In genomic region chr10:111598433-111599059, GRCh38 we compare ENCODE assay signal across 9 cellular contexts.
DNase-seq lines count a peak whose midpoint lies in the region; ATAC-seq and TF ChIP-seq lines count a peak whose summit lies in the region.
"Had no signal": no experiment of that assay in that cellular context is flagged by ENCODE, and none has a peak within 500 bp of the region (broad histone marks: within the 10 kb centered on the region; RNA-seq: fewer than 3 reads in every experiment).

No MANE protein-coding gene starts in this region.

- H3K27me3 ChIP-seq in liver (ENCODE audit: control insufficient read depth in 4 of 4, insufficient read depth in 4 of 4, low read length in 3 of 4) = no peaks in the 10 kb centered on the region
- H3K27me3 ChIP-seq: neutrophil had no signal

- peak; percentile 95 for TF ChIP-seq CTCF in liver (IDR thresholded peaks at IDR 0.05; ENCODE audit: low read depth, low read length, missing input control)

- H3K36me3 ChIP-seq in liver (ENCODE audit: control insufficient read depth in 4 of 4, insufficient read depth in 3 of 4, low read depth in 1 of 4, low read length in 3 of 4) = no peaks in the 10 kb centered on the region
- H3K36me3 ChIP-seq: neutrophil had no signal

- no peak overlapping the region for H3K4me3 Mint-ChIP-seq in T-helper 2 cell treated with Interferon-gamma antibody and Interleukin-4, amounts not matched to agents 5 μg/mL and 100 μg/mL, for 36 hours

- H3K9ac ChIP-seq in liver (ENCODE audit: low read depth in 1 of 2, low read length in 2 of 2) = no peak overlapping the region

- WGBS in liver = 27% methylated on average over 6 of the region's 6 CpGs

- no peaks in the 10 kb centered on the region for H3K36me3 Mint-ChIP-seq in T-helper 2 cell treated with Interferon-gamma antibody and Interleukin-4, amounts not matched to agents 5 μg/mL and 100 μg/mL, for 36 hours (ENCODE audit: low read depth)

- no peaks in the 10 kb centered on the region for H3K4me1 ChIP-seq in liver (ENCODE audit: control insufficient read depth in 4 of 4, insufficient read depth in 4 of 4, low read length in 3 of 4)

- DNase-seq in NCI-H510A treated with DMSO at 0.1 percent for 48 hours (lab: John Stamatoyannopoulos, UW) (peak; percentile 36), NCI-H510A (lab: John Stamatoyannopoulos, UW) (no peak), HuH-7 (ENCODE audit: low spot score) (peak; percentile 46), cerebellum (ENCODE audit: low spot score) (peak; percentile 11)
- peak; percentile 5 for DNase-seq in T-helper 2 cell treated with Interferon-gamma antibody and Interleukin-4, amounts not matched to agents 5 μg/mL and 100 μg/mL, for 36 hours (ENCODE audit: low spot score)
- peak; percentile 0 to 9 for DNase-seq in stimulated activated CD8-positive, alpha-beta memory T cell treated with anti-CD3 and anti-CD28 coated beads, Interleukin-15, amount 100 ng/mL, for 48 hours (ENCODE audit: low read depth in 2 of 2)

- H3K9me3 Mint-ChIP-seq in T-helper 2 cell treated with Interferon-gamma antibody and Interleukin-4, amounts not matched to agents 5 μg/mL and 100 μg/mL, for 36 hours = no peaks in the 10 kb centered on the region

- TF ChIP-seq RAD21 in liver (IDR thresholded peaks at IDR 0.05) = peak; percentile 95 to 96

- no peak overlapping the region for H3K27ac ChIP-seq in liver (ENCODE audit: low read depth in 1 of 2, low read length in 2 of 2)
- H3K27ac ChIP-seq: neutrophil had no signal

- H3K27ac Mint-ChIP-seq in T-helper 2 cell treated with Interferon-gamma antibody and Interleukin-4, amounts not matched to agents 5 μg/mL and 100 μg/mL, for 36 hours = no peak overlapping the region

- no peaks in the 10 kb centered on the region for H3K9me3 ChIP-seq in liver (ENCODE audit: control insufficient read depth in 4 of 4, low read length in 3 of 4)
- H3K9me3 ChIP-seq: neutrophil had no signal

- H3K4me3 ChIP-seq in liver (ENCODE audit: low read depth in 1 of 3, low read length in 3 of 3) = no peak overlapping the region

- H3K4me1 Mint-ChIP-seq in T-helper 2 cell treated with Interferon-gamma antibody and Interleukin-4, amounts not matched to agents 5 μg/mL and 100 μg/mL, for 36 hours (ENCODE audit: low read depth) = no peaks in the 10 kb centered on the region

- peak; percentile 90 for ATAC-seq in GM21717 (IDR thresholded peaks at IDR 0.05; ENCODE audit: unreplicated experiment)

- H3K27me3 Mint-ChIP-seq in T-helper 2 cell treated with Interferon-gamma antibody and Interleukin-4, amounts not matched to agents 5 μg/mL and 100 μg/mL, for 36 hours (ENCODE audit: low read depth) = peaks cover 4% of the 10 kb centered on the region

TF ChIP-seq in liver, 16 proteins besides CTCF, POLR2A, EP300 and RAD21:
- no peak for TF ChIP-seq GABPA (IDR thresholded peaks at IDR 0.05 in 1 of 2, conservative IDR thresholded peaks at IDR 0.05 in 1 of 2)
- peak; percentile 58 for TF ChIP-seq YY1 (IDR thresholded peaks at IDR 0.05)
